Comparison of ENCODE assay signal across 8 cellular contexts in the genomic region with DNA sequence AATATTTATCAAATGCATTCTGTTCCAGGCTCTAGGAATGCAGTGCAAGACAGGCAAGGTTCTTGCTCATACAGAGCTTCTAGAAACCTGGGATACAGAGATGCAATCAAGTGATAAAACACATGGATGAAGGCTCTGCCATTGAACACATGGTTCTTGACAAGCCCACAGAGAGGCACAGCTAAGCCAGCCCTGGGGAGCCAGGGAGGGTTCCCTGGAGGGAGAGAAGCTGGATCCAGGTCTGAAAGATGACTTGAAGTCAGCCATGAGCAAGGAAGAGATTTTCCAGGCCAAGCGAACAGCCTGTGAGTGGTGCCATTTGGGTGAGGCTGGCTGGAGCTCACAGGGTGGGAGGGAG.
DNase-seq lines count a peak whose midpoint lies in the region; ATAC-seq and TF ChIP-seq lines count a peak whose summit lies in the region.

No MANE protein-coding gene starts in this region.

- H3K27ac ChIP-seq in sigmoid colon, result peak overlapping the region; percentile 91 to 97 (median 96)

- no peaks in the 10 kb centered on the region for H3K27me3 ChIP-seq in sigmoid colon

- H3K4me1 Mint-ChIP-seq in T-cell, result peaks cover 70 to 89% (median 71%) of the 10 kb centered on the region in 3 donors

- POLR2A ChIA-PET in T-cell (lab: Charles Lee), result interaction anchor here (0.5 to 3.3 kb wide), 14 partner anchors 9 to 537 kb away, joined by 3 to 21 read pairs (median 6); no protein-coding TSS in a partner anchor

- TF ChIP-seq CTCF in foreskin fibroblast (IDR thresholded peaks at IDR 0.05; ENCODE audit: low read depth, low read length), result no peak
- no peak for TF ChIP-seq CTCF in sigmoid colon (IDR thresholded peaks at IDR 0.05)

- no peaks in the 10 kb centered on the region for H3K36me3 Mint-ChIP-seq in T-cell

- H3K9me3 Mint-ChIP-seq in T-cell, result no peaks in the 10 kb centered on the region

- H3K27me3 Mint-ChIP-seq in T-cell, result no peaks in the 10 kb centered on the region

- intact Hi-C loops in sigmoid colon (cut with DNase I) (no loop called here), head of caudate nucleus (cut with DNase I) (no loop called here)

- ATAC-seq in GM18498 (IDR thresholded peaks at IDR 0.05; ENCODE audit: unreplicated experiment), result peak; percentile 0
- peak in 1 of 4 experiments; percentile 4 for ATAC-seq in T-cell (replicated peaks in 1 of 4)
- no peak for ATAC-seq in HG02870 (IDR thresholded peaks at IDR 0.05; ENCODE audit: unreplicated experiment)

- CTCF ChIA-PET in T-cell (lab: Charles Lee), result interaction anchor here (0.6 to 2.4 kb wide), 24 partner anchors 9 to 109 kb away, joined by 3 to 29 read pairs (median 6); a partner anchor contains a TSS

- TF ChIP-seq POLR2A in sigmoid colon (IDR thresholded peaks at IDR 0.05), result no peak

- H3K4me1 ChIP-seq in sigmoid colon, result peaks cover 0 to 52% (median 44%) of the 10 kb centered on the region in 4 donors

- 86 to 96% methylated on average over 1 of the region's 1 CpG for WGBS in sigmoid colon, 2 donors

- H3K4me3 ChIP-seq in foreskin fibroblast (ENCODE audit: low read depth in 1 of 2, low read length in 2 of 2), result peak overlapping the region; percentile 27 to 46
- peak overlapping the region; percentile 36 to 58 (median 48) for H3K4me3 ChIP-seq in sigmoid colon

- DNase-seq in T-cell, result no peak
- DNase-seq in foreskin fibroblast, result no peak
- no peak for DNase-seq in sigmoid colon
- no peak for DNase-seq in NCI-H1694 (lab: John Stamatoyannopoulos, UW)
- no peak for DNase-seq in head of caudate nucleus
- no peak for DNase-seq in NCI-H1694 treated with DMSO at 0.1 percent for 48 hours (lab: John Stamatoyannopoulos, UW)

- H3K36me3 ChIP-seq in sigmoid colon, result no peaks in the 10 kb centered on the region

- no peaks in the 10 kb centered on the region for H3K9me3 ChIP-seq in sigmoid colon

- TF ChIP-seq EP300 in sigmoid colon (IDR thresholded peaks at IDR 0.05), result no peak

- H3K27ac Mint-ChIP-seq in T-cell, result peak overlapping the region; percentile 97

- H3K4me3 Mint-ChIP-seq in T-cell, result peak overlapping the region; percentile 74 to 80 (median 77)
